1 cellular context compared by ENCODE assay signal in genomic region chr6:30780642-30780920, GRCh38.
TF ChIP-seq lines count a peak whose summit lies in the region.

No MANE protein-coding gene starts in this region.

TF ChIP-seq in A549, 52 proteins besides CTCF, POLR2A, EP300 and RAD21 (continued from another document):
- no peak for TF ChIP-seq TP53 (CRISPR knock-in tag; IDR thresholded peaks at IDR 0.05)
